Comparison of ENCODE assay signal across 9 cellular contexts in the genomic region with DNA sequence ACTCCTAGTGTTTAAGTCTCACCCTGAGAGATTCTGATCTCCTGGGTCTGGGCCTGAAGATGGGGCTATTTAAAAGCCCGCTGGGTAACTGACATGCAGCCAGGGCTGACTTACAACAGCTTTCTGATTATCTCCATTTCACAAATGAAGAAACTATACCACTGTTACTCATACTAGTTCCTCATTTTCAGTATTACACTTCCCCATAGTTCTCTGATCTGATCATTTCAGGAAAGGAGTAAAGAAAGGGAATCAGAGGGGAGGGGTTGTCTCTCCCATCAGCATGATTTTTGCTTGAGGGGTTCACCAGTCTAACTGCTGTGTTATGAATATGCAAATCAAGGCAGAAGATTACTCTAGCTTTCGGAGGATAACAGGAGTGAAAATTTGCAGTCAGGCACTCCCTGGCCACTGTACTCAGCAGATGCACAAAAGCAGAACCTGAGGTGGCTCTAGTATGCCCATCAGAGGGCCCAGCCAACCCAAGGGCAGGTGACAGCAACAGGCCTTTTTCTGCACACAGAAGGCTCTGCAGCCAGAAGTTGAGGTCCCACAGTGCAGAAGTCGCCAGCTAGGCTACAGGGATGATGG. TPM values are rescaled to one million over a fixed set of nuclear protein-coding genes. Genes with fewer than 3 reads are reported as not detected.
DNase-seq lines count a peak whose midpoint lies in the region; ATAC-seq and TF ChIP-seq lines count a peak whose summit lies in the region.
"Had no signal": no experiment of that assay in that cellular context is flagged by ENCODE, and none has a peak within 500 bp of the region (broad histone marks: within the 10 kb centered on the region; RNA-seq: fewer than 3 reads in every experiment).

No MANE protein-coding gene starts in this region.

- no peaks in the 10 kb centered on the region for H3K79me1 ChIP-seq in mesendoderm (ENCODE audit: low read length)

- H3K4me1 ChIP-seq in lower lobe of right lung (peaks cover 75% of the 10 kb centered on the region), mesendoderm (ENCODE audit: control insufficient read depth, low read depth, low read length) (no peaks in the 10 kb centered on the region)

- no peaks in the 10 kb centered on the region for H3K36me3 Mint-ChIP-seq in HFFc6 (ENCODE audit: low read depth)

- no peaks in the 10 kb centered on the region for H3K9me3 Mint-ChIP-seq in HFFc6
- H3K9me3 Mint-ChIP-seq: nephron had no signal

- H3K36me3 ChIP-seq in lower lobe of right lung: no peaks in the 10 kb centered on the region
- H3K36me3 ChIP-seq in mesendoderm (ENCODE audit: control insufficient read depth, insufficient read depth, low read length): no peaks in the 10 kb centered on the region
- H3K36me3 ChIP-seq in H7 (replicated peaks; ENCODE audit: control insufficient read depth, insufficient read depth, low read length): no peaks in the 10 kb centered on the region

- H3K4ac ChIP-seq in mesendoderm (ENCODE audit: low read depth, low read length): no peak overlapping the region

- H3K18ac ChIP-seq in mesendoderm (ENCODE audit: low read length): no peak overlapping the region

- no peak overlapping the region for H3K56ac ChIP-seq in mesendoderm (ENCODE audit: low read length)

- no peak overlapping the region for H2BK120ac ChIP-seq in mesendoderm (ENCODE audit: low read depth, low read length)

- H3K9ac ChIP-seq in mesendoderm (ENCODE audit: low read length): no peak overlapping the region

- no peak overlapping the region for H2BK15ac ChIP-seq in mesendoderm (replicated peaks; ENCODE audit: low read depth)

- no peak overlapping the region for H2BK5ac ChIP-seq in mesendoderm (ENCODE audit: low read length)

- H3K4me3 Mint-ChIP-seq in HFFc6: no peak overlapping the region
- H3K4me3 Mint-ChIP-seq: nephron had no signal

- TF ChIP-seq CTCF in HFFc6 (IDR thresholded peaks at IDR 0.05) (no peak), lower lobe of right lung (IDR thresholded peaks at IDR 0.05) (no peak)

- no peaks in the 10 kb centered on the region for H3K79me2 ChIP-seq in mesendoderm (ENCODE audit: control insufficient read depth, insufficient read depth, low read length)

- H3K27ac Mint-ChIP-seq in HFFc6: peak overlapping the region; percentile 43; the same call in 1 of the 2 replicates

- H3K23ac ChIP-seq in mesendoderm (ENCODE audit: low read length): no peak overlapping the region

- H3K4me3 ChIP-seq in lower lobe of right lung: no peak overlapping the region
- no peak overlapping the region for H3K4me3 ChIP-seq in mesendoderm (ENCODE audit: low read length)
- H3K4me3 ChIP-seq in H7 (ENCODE audit: insufficient read depth, low read depth, low read length): no peak overlapping the region

- H3K4me1 Mint-ChIP-seq in HFFc6 (ENCODE audit: low read depth): peaks cover 17% of the 10 kb centered on the region

- no CpG with 5 or more reads among the region's 3 CpGs for WGBS in mesendoderm (ENCODE audit: extremely low coverage, insufficient coverage, low lambda C conversion rate)

- ATAC-seq in GM18520 (IDR thresholded peaks at IDR 0.05; ENCODE audit: unreplicated experiment): peak; percentile 77
- peak in 1 of 2 donors; percentile 14 for ATAC-seq in lower lobe of right lung

- no peak overlapping the region for H3K4me2 ChIP-seq in mesendoderm (ENCODE audit: low read length)

- H3K27me3 Mint-ChIP-seq in HFFc6 (ENCODE audit: insufficient read depth): peaks cover 2% of the 10 kb centered on the region

- H3K27ac ChIP-seq in lower lobe of right lung (peak overlapping the region; percentile 78), mesendoderm (ENCODE audit: low read depth, low read length) (no peak overlapping the region)

- no peak overlapping the region for H4K5ac ChIP-seq in mesendoderm (ENCODE audit: low read length)

- intact Hi-C loops in lower lobe of right lung (cut with DNase I): no loop called here

- no peaks in the 10 kb centered on the region for H3K9me3 ChIP-seq in lower lobe of right lung

- H3K27me3 ChIP-seq in lower lobe of right lung (ENCODE audit: low read depth) (no peaks in the 10 kb centered on the region), mesendoderm (ENCODE audit: insufficient read depth, low read length, poor library complexity) (no peaks in the 10 kb centered on the region), H7 (ENCODE audit: control insufficient read depth, insufficient read depth, low read length) (no peaks in the 10 kb centered on the region)

- DNase-seq in HFFc6 (no peak), NAMALWA (ENCODE audit: low spot score) (peak; percentile 58), lower lobe of right lung (peak; percentile 66), mesendoderm (no peak), H7 (no peak), ureter (ENCODE audit: low spot score) (no peak)
- DNase-seq in stimulated activated CD4-positive, alpha-beta T cell treated with anti-CD3 and anti-CD28 coated beads, Interleukin-2, amount 100 ng/mL, for 24 hours: no peak

- no peak overlapping the region for H4K8ac ChIP-seq in mesendoderm (ENCODE audit: low read depth, low read length)

- H2AK5ac ChIP-seq in mesendoderm (ENCODE audit: low read length): no peak overlapping the region

RNA-seq across cellular contexts. Expression of a gene that starts 59.4 kb away (rescaled TPM):
- total RNA-seq in HFFc6 (2021; fragmentation: NEBNext Ultra II Directional; extraction: Animal tissue kit (Norgen Biotek cat#: 25700)): 1 to 10 TPM; 2.1 to 5.7 (median 5.1) TPM
- total RNA-seq in lower lobe of right lung: 56.8 TPM
- polyA plus RNA-seq in mesendoderm (2013, experiment 1 of 2): 0.53 TPM
- polyA plus RNA-seq in mesendoderm (2013, experiment 2 of 2): 0.49 TPM
- 0.41 and 1.9 TPM in 2 replicates for total RNA-seq in H7 (2014; rRNA removed; shearing (Covaris generic))
- 9.0 TPM for total RNA-seq in ureter

Comparison
In these comparisons a context has a peak if more than half of its experiments do, and no peak if none do; other contexts are left out.
1. DNase-seq: peak in NAMALWA (single experiment) and lower lobe of right lung (single experiment); none in HFFc6 (single experiment), mesendoderm (single experiment), stimulated activated CD4-positive, alpha-beta T cell treated with anti-CD3 and anti-CD28 coated beads, Interleukin-2, amount 100 ng/mL, for 24 hours (0 of 2), H7 (single experiment) and ureter (single experiment).